ENCODE assay signal across 15 cellular contexts in the genomic region with DNA sequence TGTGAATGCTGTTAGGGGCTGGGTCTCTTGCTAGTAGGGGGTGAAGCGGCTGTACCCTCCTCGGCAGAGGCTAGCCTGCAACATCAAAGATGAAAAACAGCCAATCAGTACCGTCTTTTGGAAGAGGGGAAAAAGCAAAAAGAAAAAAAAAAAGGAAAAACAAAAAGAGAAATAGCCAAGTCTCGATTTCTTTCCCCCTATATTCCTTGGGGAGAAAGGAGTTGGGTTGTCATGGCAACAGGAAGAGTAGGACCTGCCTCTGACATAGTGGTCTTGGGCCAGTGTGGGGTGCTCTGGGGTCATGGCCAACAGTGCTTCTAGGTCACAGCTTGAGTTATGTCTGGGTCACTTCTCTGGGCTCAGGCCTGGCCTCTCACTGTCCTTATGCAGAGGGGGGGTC. TPM values are rescaled to one million over a fixed set of nuclear protein-coding genes. Genes with fewer than 3 reads are reported as not detected.
A peak's percentile ranks its signal among the peaks of the same experiment; 100 is the strongest.
DNase-seq lines count a peak whose midpoint lies in the region; ATAC-seq and TF ChIP-seq lines count a peak whose summit lies in the region.
"Had no signal": no experiment of that assay in that cellular context is flagged by ENCODE, and none has a peak within 500 bp of the region (broad histone marks: within the 10 kb centered on the region; RNA-seq: fewer than 3 reads in every experiment).

No MANE protein-coding gene starts in this region.

- H3K4me2 ChIP-seq in BLaER1 (peak overlapping the region; percentile 75), neural progenitor cell (no peak overlapping the region)

- peaks cover 48% of the 10 kb centered on the region for H3K27me3 ChIP-seq in BLaER1
- H3K27me3 ChIP-seq in neural progenitor cell, result peaks cover 15% of the 10 kb centered on the region

- intact Hi-C loops in Calu3 (cut with micrococcal nuclease; ENCODE audit: unreplicated experiment), result no loop called here

- no peak overlapping the region for H3K4me3 ChIP-seq in BLaER1
- no peak overlapping the region for H3K4me3 ChIP-seq in neural progenitor cell
- H3K4me3 ChIP-seq: HAP-1 had no signal

- H3K9me3 ChIP-seq in BLaER1 (no peaks in the 10 kb centered on the region), neural progenitor cell (ENCODE audit: low read depth) (no peaks in the 10 kb centered on the region)
- H3K9me3 ChIP-seq: HAP-1 had no signal

- H3K27ac ChIP-seq in BLaER1, result no peak overlapping the region
- no peak overlapping the region for H3K27ac ChIP-seq in neural progenitor cell

- DNase-seq in Calu3, result no peak
- no peak for DNase-seq in central memory CD8-positive, alpha-beta T cell (ENCODE audit: low spot score in 2 of 2)
- no peak for DNase-seq in neural progenitor cell (ENCODE audit: low spot score)
- DNase-seq in activated CD8-positive, alpha-beta memory T cell treated with anti-CD3 and anti-CD28 coated beads for 24 hours, result no peak
- DNase-seq in activated effector memory CD4-positive, alpha-beta T cell treated with Interleukin-2 at 50 U/mL for 16 hours, result no peak
- DNase-seq: COR-L47, DND-41, GF-D8, HFFc6 had no signal

- peaks cover 62% of the 10 kb centered on the region for H3K4me1 ChIP-seq in BLaER1
- no peaks in the 10 kb centered on the region for H3K4me1 ChIP-seq in neural progenitor cell
- H3K4me1 ChIP-seq: HAP-1 had no signal

- H2AFZ ChIP-seq in neural progenitor cell (replicated peaks), result no peak overlapping the region

- H3F3A ChIP-seq in neural progenitor cell (ENCODE audit: low read depth), result no peaks in the 10 kb centered on the region

- H4K20me1 ChIP-seq in BLaER1, result peaks cover 39% of the 10 kb centered on the region
- H4K20me1 ChIP-seq in neural progenitor cell (ENCODE audit: low read depth), result no peaks in the 10 kb centered on the region

- TF ChIP-seq CTCF in Calu3 (IDR thresholded peaks at IDR 0.05; ENCODE audit: unreplicated experiment) (no peak), neural progenitor cell (IDR thresholded peaks at IDR 0.05) (no peak)

- H3K79me2 ChIP-seq in neural progenitor cell (ENCODE audit: low read depth), result no peaks in the 10 kb centered on the region

- H3K36me3 ChIP-seq in BLaER1 (peaks cover 7% of the 10 kb centered on the region; the same call in 1 of the 2 replicates), neural progenitor cell (no peaks in the 10 kb centered on the region)

- H3K9me3 Mint-ChIP-seq in Calu3 (ENCODE audit: low read depth, unreplicated experiment) (no peaks in the 10 kb centered on the region), neural progenitor cell (no peaks in the 10 kb centered on the region)
- no peaks in the 10 kb centered on the region for H3K9me3 Mint-ChIP-seq in central memory CD8-positive, alpha-beta T cell
- H3K9me3 Mint-ChIP-seq: CD14-positive monocyte; CD8-positive, alpha-beta T cell; HFFc6 had no signal

- CTCF ChIA-PET in Calu3 (lab: Charles Lee), result interaction anchor here (2.3 kb wide), 1 partner anchor 299 kb away, joined by 7 read pairs; no protein-coding TSS in a partner anchor

- H3K4me3 Mint-ChIP-seq in Calu3 (ENCODE audit: low read depth, unreplicated experiment) (no peak overlapping the region), neural progenitor cell (no peak overlapping the region)
- H3K4me3 Mint-ChIP-seq in central memory CD8-positive, alpha-beta T cell, result peak overlapping the region; percentile 33
- H3K4me3 Mint-ChIP-seq: B cell; CD14-positive monocyte; CD8-positive, alpha-beta T cell; HFFc6 had no signal

- H3K27me3 Mint-ChIP-seq in Calu3 (ENCODE audit: unreplicated experiment) (peaks cover 59% of the 10 kb centered on the region), neural progenitor cell (ENCODE audit: insufficient read depth, low read depth) (peaks cover 7% of the 10 kb centered on the region)
- peaks cover 3% of the 10 kb centered on the region for H3K27me3 Mint-ChIP-seq in central memory CD8-positive, alpha-beta T cell

- no TSS peak for BruUV-seq in Calu3 (replicated peaks; lab: Mats Ljungman, UMichigan)

- H3K27ac Mint-ChIP-seq in Calu3 (ENCODE audit: unreplicated experiment) (peak overlapping the region; percentile 10), neural progenitor cell (peak overlapping the region; percentile 36)
- H3K27ac Mint-ChIP-seq in central memory CD8-positive, alpha-beta T cell (ENCODE audit: low read depth), result peak overlapping the region; percentile 92
- H3K27ac Mint-ChIP-seq: B cell; CD14-positive monocyte; CD8-positive, alpha-beta T cell; HFFc6 had no signal

- ATAC-seq in central memory CD8-positive, alpha-beta T cell (replicated peaks; ENCODE audit: extremely low read depth, poor library complexity, severe bottlenecking), result no peak
- ATAC-seq in HG02763 (IDR thresholded peaks at IDR 0.05; ENCODE audit: unreplicated experiment), result no peak
- ATAC-seq: CD8-positive, alpha-beta T cell had no signal

- H3K4me1 Mint-ChIP-seq in Calu3 (ENCODE audit: low read depth, unreplicated experiment) (no peaks in the 10 kb centered on the region), neural progenitor cell (peaks cover 14% of the 10 kb centered on the region)
- peaks cover 19% of the 10 kb centered on the region for H3K4me1 Mint-ChIP-seq in central memory CD8-positive, alpha-beta T cell
- H3K4me1 Mint-ChIP-seq: B cell, CD14-positive monocyte had no signal

- H3K36me3 Mint-ChIP-seq in Calu3 (ENCODE audit: insufficient read depth, unreplicated experiment) (peaks cover 18% of the 10 kb centered on the region), neural progenitor cell (no peaks in the 10 kb centered on the region)
- peaks cover 8% of the 10 kb centered on the region for H3K36me3 Mint-ChIP-seq in central memory CD8-positive, alpha-beta T cell (ENCODE audit: insufficient read depth)
- H3K36me3 Mint-ChIP-seq: CD8-positive, alpha-beta T cell had no signal

- H3K9ac ChIP-seq in BLaER1 (0 out of 2 replicates have a peak overlapping the region, but pooled peaks have one; percentile 24), neural progenitor cell (no peak overlapping the region)

RNA-seq across cellular contexts. Expression of a gene that starts 17.9 kb away (rescaled TPM):
- total RNA-seq in Calu3 (2022) (57.1 and 58.0 TPM in 2 replicates), neural progenitor cell (ENCODE audit: low replicate concordance) (11.7 and 29.4 TPM in 2 replicates)

Comparison
In these comparisons a context has a peak if more than half of its experiments do, and no peak if none do; other contexts are left out.
1. H3K27ac Mint-ChIP-seq: peak in every context shown above with its lines; median percentile 92 in central memory CD8-positive, alpha-beta T cell; 36 in neural progenitor cell; 10 in Calu3.